Comparison of ENCODE assay signal across 1 cellular context in the genomic region with DNA sequence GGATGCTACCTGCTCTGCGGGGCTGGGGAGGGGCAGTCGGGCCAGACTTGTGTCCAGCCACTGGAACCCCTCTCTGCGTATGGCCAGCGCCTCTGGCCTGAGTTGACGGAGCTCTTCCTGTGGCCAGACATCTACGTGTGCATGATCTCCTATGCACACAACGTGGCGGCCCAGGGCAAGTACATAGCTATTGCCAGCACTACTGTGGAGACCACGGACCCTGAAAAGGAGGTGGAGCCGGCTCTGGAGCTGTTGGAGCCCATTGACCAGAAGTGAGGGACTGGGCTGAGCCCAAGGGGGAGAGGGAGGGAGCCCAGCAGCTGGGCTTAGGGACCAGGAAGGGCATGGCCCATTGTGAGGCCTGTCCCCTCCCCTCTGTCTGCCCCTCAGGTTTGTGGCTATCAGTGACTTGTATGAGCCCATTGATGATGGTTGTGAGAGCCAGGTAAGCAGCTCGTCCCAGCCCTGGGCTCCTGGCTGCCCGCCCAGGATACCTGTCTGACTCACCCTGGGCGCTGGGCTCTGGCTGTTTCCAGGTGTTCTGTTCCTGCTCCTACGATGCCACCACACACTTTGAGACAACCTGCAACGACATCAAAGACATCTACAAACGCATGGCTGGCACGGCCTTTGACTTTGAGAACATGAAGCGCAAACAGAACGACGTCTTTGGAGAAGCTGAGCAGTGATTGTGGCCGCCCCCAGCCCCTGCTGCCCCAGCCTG.
TF ChIP-seq lines count a peak whose summit lies in the region.

No MANE protein-coding gene starts in this region.

TF ChIP-seq in HepG2, 621 proteins besides CTCF, POLR2A, EP300 and RAD21:
- TF ChIP-seq, protein P1, sequence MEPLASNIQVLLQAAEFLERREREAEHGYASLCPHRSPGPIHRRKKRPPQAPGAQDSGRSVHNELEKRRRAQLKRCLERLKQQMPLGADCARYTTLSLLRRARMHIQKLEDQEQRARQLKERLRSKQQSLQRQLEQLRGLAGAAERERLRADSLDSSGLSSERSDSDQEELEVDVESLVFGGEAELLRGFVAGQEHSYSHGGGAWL (CRISPR knock-in tag; IDR thresholded peaks at IDR 0.05): no peak
- TF ChIP-seq, protein P2, sequence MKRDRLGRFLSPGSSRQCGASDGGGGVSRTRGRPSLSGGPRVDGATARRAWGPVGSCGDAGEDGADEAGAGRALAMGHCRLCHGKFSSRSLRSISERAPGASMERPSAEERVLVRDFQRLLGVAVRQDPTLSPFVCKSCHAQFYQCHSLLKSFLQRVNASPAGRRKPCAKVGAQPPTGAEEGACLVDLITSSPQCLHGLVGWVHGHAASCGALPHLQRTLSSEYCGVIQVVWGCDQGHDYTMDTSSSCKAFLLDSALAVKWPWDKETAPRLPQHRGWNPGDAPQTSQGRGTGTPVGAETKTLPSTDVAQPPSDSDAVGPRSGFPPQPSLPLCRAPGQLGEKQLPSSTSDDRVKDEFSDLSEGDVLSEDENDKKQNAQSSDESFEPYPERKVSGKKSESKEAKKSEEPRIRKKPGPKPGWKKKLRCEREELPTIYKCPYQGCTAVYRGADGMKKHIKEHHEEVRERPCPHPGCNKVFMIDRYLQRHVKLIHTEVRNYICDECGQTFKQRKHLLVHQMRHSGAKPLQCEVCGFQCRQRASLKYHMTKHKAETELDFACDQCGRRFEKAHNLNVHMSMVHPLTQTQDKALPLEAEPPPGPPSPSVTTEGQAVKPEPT (CRISPR knock-in tag; IDR thresholded peaks at IDR 0.05; ENCODE audit: low read depth): no peak
- TF ChIP-seq SKI (IDR thresholded peaks at IDR 0.05; ENCODE audit: partially characterized antibody) (no peak), JARID2 (CRISPR knock-in tag; IDR thresholded peaks at IDR 0.05; ENCODE audit: insufficient replicate concordance) (no peak), NFKB2 (CRISPR knock-in tag; IDR thresholded peaks at IDR 0.05; ENCODE audit: borderline replicate concordance) (no peak), TARDBP (CRISPR knock-in tag; IDR thresholded peaks at IDR 0.05) (no peak)
- TF ChIP-seq, protein P3, sequence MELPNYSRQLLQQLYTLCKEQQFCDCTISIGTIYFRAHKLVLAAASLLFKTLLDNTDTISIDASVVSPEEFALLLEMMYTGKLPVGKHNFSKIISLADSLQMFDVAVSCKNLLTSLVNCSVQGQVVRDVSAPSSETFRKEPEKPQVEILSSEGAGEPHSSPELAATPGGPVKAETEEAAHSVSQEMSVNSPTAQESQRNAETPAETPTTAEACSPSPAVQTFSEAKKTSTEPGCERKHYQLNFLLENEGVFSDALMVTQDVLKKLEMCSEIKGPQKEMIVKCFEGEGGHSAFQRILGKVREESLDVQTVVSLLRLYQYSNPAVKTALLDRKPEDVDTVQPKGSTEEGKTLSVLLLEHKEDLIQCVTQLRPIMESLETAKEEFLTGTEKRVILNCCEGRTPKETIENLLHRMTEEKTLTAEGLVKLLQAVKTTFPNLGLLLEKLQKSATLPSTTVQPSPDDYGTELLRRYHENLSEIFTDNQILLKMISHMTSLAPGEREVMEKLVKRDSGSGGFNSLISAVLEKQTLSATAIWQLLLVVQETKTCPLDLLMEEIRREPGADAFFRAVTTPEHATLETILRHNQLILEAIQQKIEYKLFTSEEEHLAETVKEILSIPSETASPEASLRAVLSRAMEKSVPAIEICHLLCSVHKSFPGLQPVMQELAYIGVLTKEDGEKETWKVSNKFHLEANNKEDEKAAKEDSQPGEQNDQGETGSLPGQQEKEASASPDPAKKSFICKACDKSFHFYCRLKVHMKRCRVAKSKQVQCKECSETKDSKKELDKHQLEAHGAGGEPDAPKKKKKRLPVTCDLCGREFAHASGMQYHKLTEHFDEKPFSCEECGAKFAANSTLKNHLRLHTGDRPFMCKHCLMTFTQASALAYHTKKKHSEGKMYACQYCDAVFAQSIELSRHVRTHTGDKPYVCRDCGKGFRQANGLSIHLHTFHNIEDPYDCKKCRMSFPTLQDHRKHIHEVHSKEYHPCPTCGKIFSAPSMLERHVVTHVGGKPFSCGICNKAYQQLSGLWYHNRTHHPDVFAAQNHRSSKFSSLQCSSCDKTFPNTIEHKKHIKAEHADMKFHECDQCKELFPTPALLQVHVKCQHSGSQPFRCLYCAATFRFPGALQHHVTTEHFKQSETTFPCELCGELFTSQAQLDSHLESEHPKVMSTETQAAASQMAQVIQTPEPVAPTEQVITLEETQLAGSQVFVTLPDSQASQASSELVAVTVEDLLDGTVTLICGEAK (IDR thresholded peaks at IDR 0.05): no peak
- TF ChIP-seq, protein P3 (CRISPR knock-in tag; IDR thresholded peaks at IDR 0.05): no peak
